In genomic region chr1:27154469-27154990, GRCh38 we compare ENCODE assay signal across 8 cellular contexts. TPM values are rescaled to one million over a fixed set of nuclear protein-coding genes. Genes with fewer than 3 reads are reported as not detected.
DNase-seq lines count a peak whose midpoint lies in the region; ATAC-seq and TF ChIP-seq lines count a peak whose summit lies in the region.

No MANE protein-coding gene starts in this region.

- peak overlapping the region; percentile 91 for H3K27ac Mint-ChIP-seq in osteocyte (ENCODE audit: unreplicated experiment)

- H3K9me3 ChIP-seq in OCI-LY1 (ENCODE audit: low read length), result no peaks in the 10 kb centered on the region

- DNase-seq in GM12865 (ENCODE audit: low read depth) (no peak), epithelial cell of prostate (ENCODE audit: low read depth, low spot score) (no peak), osteocyte (ENCODE audit: extremely low spot score, unreplicated experiment) (no peak), DMS53 treated with DMSO at 0.1 percent for 48 hours (lab: John Stamatoyannopoulos, UW; ENCODE audit: unreplicated experiment) (no peak), NCI-H2171 (lab: John Stamatoyannopoulos, UW) (no peak)

- H3K4me3 Mint-ChIP-seq in osteocyte (ENCODE audit: unreplicated experiment), result peak overlapping the region; percentile 95

- no peaks in the 10 kb centered on the region for H3K9me3 Mint-ChIP-seq in osteocyte (ENCODE audit: unreplicated experiment)

- H3K27ac ChIP-seq in OCI-LY1 (ENCODE audit: low read depth, low read length, poor library complexity, severe bottlenecking) (peak overlapping the region; percentile 66), epithelial cell of prostate (peak overlapping the region; percentile 90)

- H3K79me2 ChIP-seq in OCI-LY1 (ENCODE audit: insufficient read depth, low read length), result peaks cover 21% of the 10 kb centered on the region

- peaks cover 57% of the 10 kb centered on the region for H3K4me1 ChIP-seq in OCI-LY1 (ENCODE audit: insufficient read depth, low read length, severe bottlenecking)

- no peaks in the 10 kb centered on the region for H3K9me2 ChIP-seq in OCI-LY1 (ENCODE audit: low read depth, low read length)

- no peaks in the 10 kb centered on the region for H3K27me3 Mint-ChIP-seq in osteocyte (ENCODE audit: unreplicated experiment)

- no peaks in the 10 kb centered on the region for H3K36me3 ChIP-seq in OCI-LY1 (ENCODE audit: insufficient read depth, low read length)

- ATAC-seq in GM21390 (IDR thresholded peaks at IDR 0.05; ENCODE audit: unreplicated experiment) (no peak), HG03378 (IDR thresholded peaks at IDR 0.05; ENCODE audit: unreplicated experiment) (no peak)

- peak overlapping the region; percentile 92 for H3K9ac ChIP-seq in OCI-LY1 (ENCODE audit: low read length)

- TF ChIP-seq CTCF in GM12865 (IDR thresholded peaks at IDR 0.05; ENCODE audit: insufficient read depth, low read depth, low read length, missing control alignments) (no peak), OCI-LY1 (IDR thresholded peaks at IDR 0.05; ENCODE audit: low read length) (no peak), osteocyte (IDR thresholded peaks at IDR 0.05) (no peak)

- no peaks in the 10 kb centered on the region for H3K27me3 ChIP-seq in OCI-LY1 (ENCODE audit: insufficient read depth, low read length)

- no peak overlapping the region for H2AFZ ChIP-seq in OCI-LY1 (ENCODE audit: low read length)

- H4K20me1 ChIP-seq in OCI-LY1 (ENCODE audit: insufficient read depth, low read length), result no peaks in the 10 kb centered on the region

- H3K4me3 ChIP-seq in GM12865 (ENCODE audit: low read depth, low read length) (peak overlapping the region; percentile 73), OCI-LY1 (ENCODE audit: low read depth, low read length, poor library complexity, severe bottlenecking) (peak overlapping the region; percentile 82)

- H3K4me2 ChIP-seq in OCI-LY1 (ENCODE audit: low read length), result peak overlapping the region; percentile 88

- H3F3A ChIP-seq in OCI-LY1 (ENCODE audit: insufficient read depth, low read length), result no peaks in the 10 kb centered on the region

- no peaks in the 10 kb centered on the region for H3K36me3 Mint-ChIP-seq in osteocyte (ENCODE audit: unreplicated experiment)

- H3K4me1 Mint-ChIP-seq in osteocyte (ENCODE audit: unreplicated experiment), result peaks cover 40% of the 10 kb centered on the region

RNA-seq across cellular contexts. Expression of gene SLC9A1, which starts 0.4 kb away (rescaled TPM):
- 32.5 and 34.2 TPM in 2 replicates for total RNA-seq in osteocyte
